Comparison of ENCODE assay signal across 2 cellular contexts in the genomic region with DNA sequence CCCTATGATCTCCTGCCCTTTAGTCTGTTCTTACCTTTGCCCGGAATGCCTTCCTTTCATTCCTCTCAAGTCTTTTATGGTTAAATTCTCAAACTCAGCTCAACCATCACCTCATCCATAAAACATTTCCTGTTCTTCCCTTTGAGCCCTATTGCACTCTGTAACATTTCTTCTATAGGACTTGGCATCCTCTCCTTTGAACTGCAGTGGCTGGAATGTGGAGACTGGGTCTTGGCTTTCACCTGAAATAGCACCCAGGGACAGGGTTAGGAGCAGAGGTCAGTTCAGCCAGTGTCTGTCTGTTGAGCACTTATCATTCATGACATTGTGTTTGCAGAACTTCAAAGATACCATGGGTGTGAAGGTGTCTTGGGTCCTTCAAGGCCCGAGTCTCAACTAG.
A peak's percentile ranks its signal among the peaks of the same experiment; 100 is the strongest.
TF ChIP-seq lines count a peak whose summit lies in the region.

No MANE protein-coding gene starts in this region.

TF ChIP-seq in IMR-90, 13 proteins besides CTCF, POLR2A, EP300 and RAD21:
- no peak for TF ChIP-seq RFX5 (IDR thresholded peaks at IDR 0.05; ENCODE audit: low read depth, low read length)
- no peak for TF ChIP-seq RCOR1 (IDR thresholded peaks at IDR 0.05; ENCODE audit: insufficient replicate concordance, low read length)
- TF ChIP-seq, protein P1, sequence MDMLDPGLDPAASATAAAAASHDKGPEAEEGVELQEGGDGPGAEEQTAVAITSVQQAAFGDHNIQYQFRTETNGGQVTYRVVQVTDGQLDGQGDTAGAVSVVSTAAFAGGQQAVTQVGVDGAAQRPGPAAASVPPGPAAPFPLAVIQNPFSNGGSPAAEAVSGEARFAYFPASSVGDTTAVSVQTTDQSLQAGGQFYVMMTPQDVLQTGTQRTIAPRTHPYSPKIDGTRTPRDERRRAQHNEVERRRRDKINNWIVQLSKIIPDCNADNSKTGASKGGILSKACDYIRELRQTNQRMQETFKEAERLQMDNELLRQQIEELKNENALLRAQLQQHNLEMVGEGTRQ (IDR thresholded peaks at IDR 0.05; ENCODE audit: low read depth, low read length): no peak
- no peak for TF ChIP-seq BHLHE40 (IDR thresholded peaks at IDR 0.05; ENCODE audit: low read depth, low read length)
- TF ChIP-seq MXI1 (IDR thresholded peaks at IDR 0.05; ENCODE audit: borderline replicate concordance, low read depth, low read length): no peak
- no peak for TF ChIP-seq SMC3 (IDR thresholded peaks at IDR 0.05; ENCODE audit: low read depth, low read length)
- TF ChIP-seq, protein P2, sequence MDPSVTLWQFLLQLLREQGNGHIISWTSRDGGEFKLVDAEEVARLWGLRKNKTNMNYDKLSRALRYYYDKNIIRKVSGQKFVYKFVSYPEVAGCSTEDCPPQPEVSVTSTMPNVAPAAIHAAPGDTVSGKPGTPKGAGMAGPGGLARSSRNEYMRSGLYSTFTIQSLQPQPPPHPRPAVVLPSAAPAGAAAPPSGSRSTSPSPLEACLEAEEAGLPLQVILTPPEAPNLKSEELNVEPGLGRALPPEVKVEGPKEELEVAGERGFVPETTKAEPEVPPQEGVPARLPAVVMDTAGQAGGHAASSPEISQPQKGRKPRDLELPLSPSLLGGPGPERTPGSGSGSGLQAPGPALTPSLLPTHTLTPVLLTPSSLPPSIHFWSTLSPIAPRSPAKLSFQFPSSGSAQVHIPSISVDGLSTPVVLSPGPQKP (IDR thresholded peaks at IDR 0.05; ENCODE audit: borderline replicate concordance, low read depth, low read length): no peak
- no peak for TF ChIP-seq MAFK (IDR thresholded peaks at IDR 0.05; ENCODE audit: low read depth, low read length)
- TF ChIP-seq MAZ (IDR thresholded peaks at IDR 0.05; ENCODE audit: borderline replicate concordance, low read depth, low read length): no peak
- no peak for TF ChIP-seq NFE2L2 (IDR thresholded peaks at IDR 0.05; ENCODE audit: low read depth, low read length)
- no peak for TF ChIP-seq FOS (IDR thresholded peaks at IDR 0.05; ENCODE audit: low read depth, low read length)
- no peak for TF ChIP-seq CHD1 (IDR thresholded peaks at IDR 0.05; ENCODE audit: low read depth, low read length)
- TF ChIP-seq CEBPB (IDR thresholded peaks at IDR 0.05; ENCODE audit: low read depth, low read length): no peak

TF ChIP-seq in K562, 482 proteins besides CTCF, POLR2A, EP300 and RAD21 (continues in another document):
- TF ChIP-seq, protein P3, sequence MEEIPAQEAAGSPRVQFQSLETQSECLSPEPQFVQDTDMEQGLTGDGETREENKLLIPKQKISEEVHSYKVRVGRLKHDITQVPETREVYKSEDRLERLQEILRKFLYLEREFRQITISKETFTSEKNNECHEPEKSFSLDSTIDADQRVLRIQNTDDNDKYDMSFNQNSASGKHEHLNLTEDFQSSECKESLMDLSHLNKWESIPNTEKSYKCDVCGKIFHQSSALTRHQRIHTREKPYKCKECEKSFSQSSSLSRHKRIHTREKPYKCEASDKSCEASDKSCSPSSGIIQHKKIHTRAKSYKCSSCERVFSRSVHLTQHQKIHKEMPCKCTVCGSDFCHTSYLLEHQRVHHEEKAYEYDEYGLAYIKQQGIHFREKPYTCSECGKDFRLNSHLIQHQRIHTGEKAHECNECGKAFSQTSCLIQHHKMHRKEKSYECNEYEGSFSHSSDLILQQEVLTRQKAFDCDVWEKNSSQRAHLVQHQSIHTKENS (CRISPR knock-in tag; IDR thresholded peaks at IDR 0.05): no peak
- 0 out of 2 replicates have a peak, but pooled peaks have one; percentile 17 for TF ChIP-seq CBFA2T2 (conservative IDR thresholded peaks at IDR 0.05)
- 0 out of 4 replicates have a peak, but pooled peaks of 1 of the 2 experiments have one; percentile 32 for TF ChIP-seq TBL1XR1 (IDR thresholded peaks at IDR 0.05; ENCODE audit: low read length in 2 of 2)
- TF ChIP-seq, protein P4, sequence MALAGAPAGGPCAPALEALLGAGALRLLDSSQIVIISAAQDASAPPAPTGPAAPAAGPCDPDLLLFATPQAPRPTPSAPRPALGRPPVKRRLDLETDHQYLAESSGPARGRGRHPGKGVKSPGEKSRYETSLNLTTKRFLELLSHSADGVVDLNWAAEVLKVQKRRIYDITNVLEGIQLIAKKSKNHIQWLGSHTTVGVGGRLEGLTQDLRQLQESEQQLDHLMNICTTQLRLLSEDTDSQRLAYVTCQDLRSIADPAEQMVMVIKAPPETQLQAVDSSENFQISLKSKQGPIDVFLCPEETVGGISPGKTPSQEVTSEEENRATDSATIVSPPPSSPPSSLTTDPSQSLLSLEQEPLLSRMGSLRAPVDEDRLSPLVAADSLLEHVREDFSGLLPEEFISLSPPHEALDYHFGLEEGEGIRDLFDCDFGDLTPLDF (CRISPR knock-in tag; IDR thresholded peaks at IDR 0.05): no peak
- no peak for TF ChIP-seq RB1 (IDR thresholded peaks at IDR 0.05; ENCODE audit: low read depth)
- peak; percentile 49 for TF ChIP-seq CBFA2T3 (IDR thresholded peaks at IDR 0.05)
- TF ChIP-seq SAFB2 (IDR thresholded peaks at IDR 0.05; ENCODE audit: borderline replicate concordance, low read depth, low read length, severe bottlenecking): no peak
- no peak for TF ChIP-seq SAP30 (IDR thresholded peaks at IDR 0.05; ENCODE audit: borderline replicate concordance, insufficient read depth, low read depth, low read length, poor library complexity, severe bottlenecking)
- no peak for TF ChIP-seq EGR1 (conservative IDR thresholded peaks at IDR 0.05)
- peak; percentile 59 for TF ChIP-seq NCOR1 (IDR thresholded peaks at IDR 0.05)
- TF ChIP-seq MTA1 (IDR thresholded peaks at IDR 0.05; ENCODE audit: borderline replicate concordance): no peak
- no peak for TF ChIP-seq ZNF707 (CRISPR knock-in tag; conservative IDR thresholded peaks at IDR 0.05)
- no peak for TF ChIP-seq C11orf30 (IDR thresholded peaks at IDR 0.05; ENCODE audit: low read depth)
- TF ChIP-seq, protein P5, sequence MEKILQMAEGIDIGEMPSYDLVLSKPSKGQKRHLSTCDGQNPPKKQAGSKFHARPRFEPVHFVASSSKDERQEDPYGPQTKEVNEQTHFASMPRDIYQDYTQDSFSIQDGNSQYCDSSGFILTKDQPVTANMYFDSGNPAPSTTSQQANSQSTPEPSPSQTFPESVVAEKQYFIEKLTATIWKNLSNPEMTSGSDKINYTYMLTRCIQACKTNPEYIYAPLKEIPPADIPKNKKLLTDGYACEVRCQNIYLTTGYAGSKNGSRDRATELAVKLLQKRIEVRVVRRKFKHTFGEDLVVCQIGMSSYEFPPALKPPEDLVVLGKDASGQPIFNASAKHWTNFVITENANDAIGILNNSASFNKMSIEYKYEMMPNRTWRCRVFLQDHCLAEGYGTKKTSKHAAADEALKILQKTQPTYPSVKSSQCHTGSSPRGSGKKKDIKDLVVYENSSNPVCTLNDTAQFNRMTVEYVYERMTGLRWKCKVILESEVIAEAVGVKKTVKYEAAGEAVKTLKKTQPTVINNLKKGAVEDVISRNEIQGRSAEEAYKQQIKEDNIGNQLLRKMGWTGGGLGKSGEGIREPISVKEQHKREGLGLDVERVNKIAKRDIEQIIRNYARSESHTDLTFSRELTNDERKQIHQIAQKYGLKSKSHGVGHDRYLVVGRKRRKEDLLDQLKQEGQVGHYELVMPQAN (IDR thresholded peaks at IDR 0.05; ENCODE audit: borderline replicate concordance): no peak
- TF ChIP-seq, protein P6, sequence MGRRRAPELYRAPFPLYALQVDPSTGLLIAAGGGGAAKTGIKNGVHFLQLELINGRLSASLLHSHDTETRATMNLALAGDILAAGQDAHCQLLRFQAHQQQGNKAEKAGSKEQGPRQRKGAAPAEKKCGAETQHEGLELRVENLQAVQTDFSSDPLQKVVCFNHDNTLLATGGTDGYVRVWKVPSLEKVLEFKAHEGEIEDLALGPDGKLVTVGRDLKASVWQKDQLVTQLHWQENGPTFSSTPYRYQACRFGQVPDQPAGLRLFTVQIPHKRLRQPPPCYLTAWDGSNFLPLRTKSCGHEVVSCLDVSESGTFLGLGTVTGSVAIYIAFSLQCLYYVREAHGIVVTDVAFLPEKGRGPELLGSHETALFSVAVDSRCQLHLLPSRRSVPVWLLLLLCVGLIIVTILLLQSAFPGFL (CRISPR knock-in tag; IDR thresholded peaks at IDR 0.05): no peak
- TF ChIP-seq CXXC5 (CRISPR knock-in tag; IDR thresholded peaks at IDR 0.05): no peak
- TF ChIP-seq, protein P7, sequence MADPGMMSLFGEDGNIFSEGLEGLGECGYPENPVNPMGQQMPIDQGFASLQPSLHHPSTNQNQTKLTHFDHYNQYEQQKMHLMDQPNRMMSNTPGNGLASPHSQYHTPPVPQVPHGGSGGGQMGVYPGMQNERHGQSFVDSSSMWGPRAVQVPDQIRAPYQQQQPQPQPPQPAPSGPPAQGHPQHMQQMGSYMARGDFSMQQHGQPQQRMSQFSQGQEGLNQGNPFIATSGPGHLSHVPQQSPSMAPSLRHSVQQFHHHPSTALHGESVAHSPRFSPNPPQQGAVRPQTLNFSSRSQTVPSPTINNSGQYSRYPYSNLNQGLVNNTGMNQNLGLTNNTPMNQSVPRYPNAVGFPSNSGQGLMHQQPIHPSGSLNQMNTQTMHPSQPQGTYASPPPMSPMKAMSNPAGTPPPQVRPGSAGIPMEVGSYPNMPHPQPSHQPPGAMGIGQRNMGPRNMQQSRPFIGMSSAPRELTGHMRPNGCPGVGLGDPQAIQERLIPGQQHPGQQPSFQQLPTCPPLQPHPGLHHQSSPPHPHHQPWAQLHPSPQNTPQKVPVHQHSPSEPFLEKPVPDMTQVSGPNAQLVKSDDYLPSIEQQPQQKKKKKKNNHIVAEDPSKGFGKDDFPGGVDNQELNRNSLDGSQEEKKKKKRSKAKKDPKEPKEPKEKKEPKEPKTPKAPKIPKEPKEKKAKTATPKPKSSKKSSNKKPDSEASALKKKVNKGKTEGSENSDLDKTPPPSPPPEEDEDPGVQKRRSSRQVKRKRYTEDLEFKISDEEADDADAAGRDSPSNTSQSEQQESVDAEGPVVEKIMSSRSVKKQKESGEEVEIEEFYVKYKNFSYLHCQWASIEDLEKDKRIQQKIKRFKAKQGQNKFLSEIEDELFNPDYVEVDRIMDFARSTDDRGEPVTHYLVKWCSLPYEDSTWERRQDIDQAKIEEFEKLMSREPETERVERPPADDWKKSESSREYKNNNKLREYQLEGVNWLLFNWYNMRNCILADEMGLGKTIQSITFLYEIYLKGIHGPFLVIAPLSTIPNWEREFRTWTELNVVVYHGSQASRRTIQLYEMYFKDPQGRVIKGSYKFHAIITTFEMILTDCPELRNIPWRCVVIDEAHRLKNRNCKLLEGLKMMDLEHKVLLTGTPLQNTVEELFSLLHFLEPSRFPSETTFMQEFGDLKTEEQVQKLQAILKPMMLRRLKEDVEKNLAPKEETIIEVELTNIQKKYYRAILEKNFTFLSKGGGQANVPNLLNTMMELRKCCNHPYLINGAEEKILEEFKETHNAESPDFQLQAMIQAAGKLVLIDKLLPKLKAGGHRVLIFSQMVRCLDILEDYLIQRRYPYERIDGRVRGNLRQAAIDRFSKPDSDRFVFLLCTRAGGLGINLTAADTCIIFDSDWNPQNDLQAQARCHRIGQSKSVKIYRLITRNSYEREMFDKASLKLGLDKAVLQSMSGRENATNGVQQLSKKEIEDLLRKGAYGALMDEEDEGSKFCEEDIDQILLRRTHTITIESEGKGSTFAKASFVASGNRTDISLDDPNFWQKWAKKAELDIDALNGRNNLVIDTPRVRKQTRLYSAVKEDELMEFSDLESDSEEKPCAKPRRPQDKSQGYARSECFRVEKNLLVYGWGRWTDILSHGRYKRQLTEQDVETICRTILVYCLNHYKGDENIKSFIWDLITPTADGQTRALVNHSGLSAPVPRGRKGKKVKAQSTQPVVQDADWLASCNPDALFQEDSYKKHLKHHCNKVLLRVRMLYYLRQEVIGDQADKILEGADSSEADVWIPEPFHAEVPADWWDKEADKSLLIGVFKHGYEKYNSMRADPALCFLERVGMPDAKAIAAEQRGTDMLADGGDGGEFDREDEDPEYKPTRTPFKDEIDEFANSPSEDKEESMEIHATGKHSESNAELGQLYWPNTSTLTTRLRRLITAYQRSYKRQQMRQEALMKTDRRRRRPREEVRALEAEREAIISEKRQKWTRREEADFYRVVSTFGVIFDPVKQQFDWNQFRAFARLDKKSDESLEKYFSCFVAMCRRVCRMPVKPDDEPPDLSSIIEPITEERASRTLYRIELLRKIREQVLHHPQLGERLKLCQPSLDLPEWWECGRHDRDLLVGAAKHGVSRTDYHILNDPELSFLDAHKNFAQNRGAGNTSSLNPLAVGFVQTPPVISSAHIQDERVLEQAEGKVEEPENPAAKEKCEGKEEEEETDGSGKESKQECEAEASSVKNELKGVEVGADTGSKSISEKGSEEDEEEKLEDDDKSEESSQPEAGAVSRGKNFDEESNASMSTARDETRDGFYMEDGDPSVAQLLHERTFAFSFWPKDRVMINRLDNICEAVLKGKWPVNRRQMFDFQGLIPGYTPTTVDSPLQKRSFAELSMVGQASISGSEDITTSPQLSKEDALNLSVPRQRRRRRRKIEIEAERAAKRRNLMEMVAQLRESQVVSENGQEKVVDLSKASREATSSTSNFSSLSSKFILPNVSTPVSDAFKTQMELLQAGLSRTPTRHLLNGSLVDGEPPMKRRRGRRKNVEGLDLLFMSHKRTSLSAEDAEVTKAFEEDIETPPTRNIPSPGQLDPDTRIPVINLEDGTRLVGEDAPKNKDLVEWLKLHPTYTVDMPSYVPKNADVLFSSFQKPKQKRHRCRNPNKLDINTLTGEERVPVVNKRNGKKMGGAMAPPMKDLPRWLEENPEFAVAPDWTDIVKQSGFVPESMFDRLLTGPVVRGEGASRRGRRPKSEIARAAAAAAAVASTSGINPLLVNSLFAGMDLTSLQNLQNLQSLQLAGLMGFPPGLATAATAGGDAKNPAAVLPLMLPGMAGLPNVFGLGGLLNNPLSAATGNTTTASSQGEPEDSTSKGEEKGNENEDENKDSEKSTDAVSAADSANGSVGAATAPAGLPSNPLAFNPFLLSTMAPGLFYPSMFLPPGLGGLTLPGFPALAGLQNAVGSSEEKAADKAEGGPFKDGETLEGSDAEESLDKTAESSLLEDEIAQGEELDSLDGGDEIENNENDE (IDR thresholded peaks at IDR 0.05; ENCODE audit: low read depth, low read length): no peak
- TF ChIP-seq ZNF583 (CRISPR knock-in tag; IDR thresholded peaks at IDR 0.05): no peak
- TF ChIP-seq, protein P8, sequence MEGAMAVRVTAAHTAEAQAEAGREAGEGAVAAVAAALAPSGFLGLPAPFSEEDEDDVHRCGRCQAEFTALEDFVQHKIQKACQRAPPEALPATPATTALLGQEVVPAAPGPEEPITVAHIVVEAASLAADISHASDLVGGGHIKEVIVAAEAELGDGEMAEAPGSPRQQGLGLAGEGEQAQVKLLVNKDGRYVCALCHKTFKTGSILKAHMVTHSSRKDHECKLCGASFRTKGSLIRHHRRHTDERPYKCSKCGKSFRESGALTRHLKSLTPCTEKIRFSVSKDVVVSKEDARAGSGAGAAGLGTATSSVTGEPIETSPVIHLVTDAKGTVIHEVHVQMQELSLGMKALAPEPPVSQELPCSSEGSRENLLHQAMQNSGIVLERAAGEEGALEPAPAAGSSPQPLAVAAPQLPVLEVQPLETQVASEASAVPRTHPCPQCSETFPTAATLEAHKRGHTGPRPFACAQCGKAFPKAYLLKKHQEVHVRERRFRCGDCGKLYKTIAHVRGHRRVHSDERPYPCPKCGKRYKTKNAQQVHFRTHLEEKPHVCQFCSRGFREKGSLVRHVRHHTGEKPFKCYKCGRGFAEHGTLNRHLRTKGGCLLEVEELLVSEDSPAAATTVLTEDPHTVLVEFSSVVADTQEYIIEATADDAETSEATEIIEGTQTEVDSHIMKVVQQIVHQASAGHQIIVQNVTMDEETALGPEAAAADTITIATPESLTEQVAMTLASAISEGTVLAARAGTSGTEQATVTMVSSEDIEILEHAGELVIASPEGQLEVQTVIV (CRISPR knock-in tag; IDR thresholded peaks at IDR 0.05; ENCODE audit: borderline replicate concordance): no peak
- no peak for TF ChIP-seq CREM (IDR thresholded peaks at IDR 0.05; ENCODE audit: low read depth)
- TF ChIP-seq, protein P2 (CRISPR knock-in tag; IDR thresholded peaks at IDR 0.05): no peak
